Comparison of ENCODE assay signal across 4 cellular contexts in genomic region chr18:69359768-69360167, GRCh38. TPM values are rescaled to one million over a fixed set of nuclear protein-coding genes. Genes with fewer than 3 reads are reported as not detected.
"Had no signal": no experiment of that assay in that cellular context is flagged by ENCODE, and none has a peak within 500 bp of the region (broad histone marks: within the 10 kb centered on the region; RNA-seq: fewer than 3 reads in every experiment).

No MANE protein-coding gene starts in this region.

RNA-seq across cellular contexts. Expression of gene DOK6, which starts 40.9 kb away (rescaled TPM):
- total RNA-seq: mammary epithelial cell; myocyte; naive thymus-derived CD4-positive, alpha-beta T cell had no signal
- polyA plus RNA-seq: keratinocyte, mammary epithelial cell had no signal
